In the genomic region with DNA sequence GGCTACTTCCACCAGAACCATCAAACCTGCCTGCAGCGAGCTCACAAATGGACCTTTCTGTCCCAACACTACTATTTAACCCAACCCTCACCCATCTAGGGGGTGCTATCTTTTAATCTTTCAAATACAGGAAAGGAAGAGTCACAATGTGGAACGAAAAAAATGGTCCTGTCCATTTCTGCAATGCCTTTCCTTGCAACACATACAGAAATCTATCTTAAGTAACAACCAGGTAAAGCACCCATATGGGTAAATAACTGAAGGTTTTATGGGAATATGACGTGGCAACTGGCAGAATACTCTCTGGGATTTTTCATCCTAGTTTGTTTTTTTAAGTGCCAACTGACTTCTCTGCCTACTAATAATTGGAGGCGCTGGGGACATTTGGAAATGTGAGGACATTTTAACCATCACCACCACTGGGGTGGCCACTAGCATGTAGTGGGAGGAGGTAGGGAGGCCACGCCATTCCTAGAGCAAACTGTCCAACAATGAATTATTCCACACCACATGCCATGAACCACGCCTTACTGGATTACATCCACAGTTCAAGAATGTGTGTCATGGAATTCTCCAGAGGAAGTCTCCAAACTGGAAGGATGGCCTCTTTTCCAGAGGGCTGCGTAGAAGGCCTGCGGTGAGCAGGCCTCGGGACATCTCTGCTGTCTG, we compare ENCODE assay signal across 13 cellular contexts. TPM values are rescaled to one million over a fixed set of nuclear protein-coding genes. Genes with fewer than 3 reads are reported as not detected.
DNase-seq lines count a peak whose midpoint lies in the region; ATAC-seq and FAIRE-seq lines count a peak whose summit lies in the region.
"Had no signal": no experiment of that assay in that cellular context is flagged by ENCODE, and none has a peak within 500 bp of the region (broad histone marks: within the 10 kb centered on the region; RNA-seq: fewer than 3 reads in every experiment).

No MANE protein-coding gene starts in this region.

- H3K36me3 ChIP-seq in esophagus (ENCODE audit: control insufficient read depth in 2 of 2, insufficient read depth in 2 of 2, low read length in 1 of 2), result no peaks in the 10 kb centered on the region
- H3K36me3 ChIP-seq in mesodermal cell (ENCODE audit: control insufficient read depth, insufficient read depth, low read length), result peaks cover 2% of the 10 kb centered on the region
- H3K36me3 ChIP-seq: thyroid gland had no signal

- H3K4me1 ChIP-seq in esophagus (ENCODE audit: control insufficient read depth in 2 of 2, insufficient read depth in 2 of 2, low read length in 1 of 2) (peaks cover 3 to 8% of the 10 kb centered on the region in 2 donors), mesodermal cell (ENCODE audit: control insufficient read depth, insufficient read depth, low read length, poor library complexity, severe bottlenecking) (peaks cover 22% of the 10 kb centered on the region)

- H3K4me3 ChIP-seq in esophagus (ENCODE audit: low read depth in 1 of 2, low read length in 2 of 2) (no peak overlapping the region), mesodermal cell (ENCODE audit: extremely low read depth, insufficient read depth, low read length, poor library complexity, severe bottlenecking) (no peak overlapping the region)
- H3K4me3 ChIP-seq: thyroid gland had no signal

- no peak for FAIRE-seq in urothelium cell line (lab: Jason Lieb, UNC)

- H3K27me3 ChIP-seq in esophagus (ENCODE audit: control insufficient read depth in 1 of 2, insufficient read depth in 2 of 2, low read length in 2 of 2), result no peaks in the 10 kb centered on the region
- H3K27me3 ChIP-seq: thyroid gland had no signal

- H3K27ac ChIP-seq in esophagus (ENCODE audit: low read depth in 2 of 2, low read length in 1 of 2), result peak overlapping the region; percentile 30 to 35
- peak overlapping the region; percentile 88 for H3K27ac ChIP-seq in mesodermal cell (ENCODE audit: low read depth, low read length, severe bottlenecking)
- H3K27ac ChIP-seq: thyroid gland had no signal

- ATAC-seq in stimulated activated naive CD8-positive, alpha-beta T cell treated with anti-CD3 and anti-CD28 coated beads, Interleukin-15, Interleukin-2, amounts not matched to agents 100 U/mL and 50 U/mL, for 24 hours, result no peak
- ATAC-seq in GM19452 (IDR thresholded peaks at IDR 0.05; ENCODE audit: unreplicated experiment), result no peak
- ATAC-seq in GM21360 (IDR thresholded peaks at IDR 0.05; ENCODE audit: unreplicated experiment), result no peak
- ATAC-seq: activated CD8-positive, alpha-beta T cell treated with anti-CD3 and anti-CD28 coated beads, Interleukin-2, amount 10 ng/mL, durations not matched to agents 7 days and 5 days had no signal

- H3K9me3 ChIP-seq in esophagus (ENCODE audit: control insufficient read depth in 2 of 2, insufficient read depth in 1 of 2, low read depth in 1 of 2, low read length in 1 of 2), result no peaks in the 10 kb centered on the region
- H3K9me3 ChIP-seq in mesodermal cell (ENCODE audit: control insufficient read depth, low read length), result no peaks in the 10 kb centered on the region
- H3K9me3 ChIP-seq: thyroid gland had no signal

- WGBS in esophagus, 2 donors, result 46 to 62% methylated on average over 9 of the region's 9 CpGs
- 94 to 96% methylated on average over 5 to 6 of the region's 9 CpGs for WGBS in mesodermal cell (ENCODE audit: insufficient coverage in 2 of 2), 2 experiments

- peak; percentile 85 for DNase-seq in M059J (ENCODE audit: low read depth)
- DNase-seq in urothelium cell line (ENCODE audit: low spot score), result peak; percentile 80
- DNase-seq in stimulated activated naive CD8-positive, alpha-beta T cell treated with anti-CD3 and anti-CD28 coated beads, Interleukin-15, Interleukin-2, amounts not matched to agents 100 U/mL and 50 U/mL, for 24 hours, result no peak
- no peak for DNase-seq in COR-L47 (lab: John Stamatoyannopoulos, UW)
- DNase-seq: activated CD8-positive, alpha-beta T cell treated with anti-CD3 and anti-CD28 coated beads, Interleukin-2, amount 10 ng/mL, durations not matched to agents 7 days and 5 days; DMS153; NCI-H510A; SW 1271; thyroid gland had no signal

RNA-seq across cellular contexts. Expression of gene TNS3, which starts 24.5 kb away (rescaled TPM):
- 75.0 and 115 TPM in 2 replicates for total RNA-seq in M059J (2014; rRNA removed; shearing (Covaris generic))
- polyA plus RNA-seq in esophagus, result 1 to 10 TPM; 2.7 to 3.4 TPM
- polyA plus RNA-seq in mesodermal cell (2013, experiment 1 of 2), result 37.7 TPM
- 37.1 TPM for polyA plus RNA-seq in mesodermal cell (2013, experiment 2 of 2)
- total RNA-seq: activated CD8-positive, alpha-beta T cell treated with anti-CD3 and anti-CD28 coated beads, Interleukin-2, amount 10 ng/mL, durations not matched to agents 7 days and 5 days had no signal

Comparison
In these comparisons a context has a peak if more than half of its experiments do, and no peak if none do; other contexts are left out.
1. DNase-seq: peak in M059J (single experiment) and urothelium cell line (single experiment); none in stimulated activated naive CD8-positive, alpha-beta T cell treated with anti-CD3 and anti-CD28 coated beads, Interleukin-15, Interleukin-2, amounts not matched to agents 100 U/mL and 50 U/mL, for 24 hours (single experiment) and COR-L47 (single experiment).